8 cellular contexts compared by ENCODE assay signal in genomic region chr19:43934055-43934984, GRCh38. TPM values are rescaled to one million over a fixed set of nuclear protein-coding genes. Genes with fewer than 3 reads are reported as not detected.
A peak's percentile ranks its signal among the peaks of the same experiment; 100 is the strongest.
DNase-seq lines count a peak whose midpoint lies in the region; ATAC-seq lines count a peak whose summit lies in the region.

No MANE protein-coding gene starts in this region.

- intact Hi-C loops in aorta (cut with DNase I), result no loop called here

- peak overlapping the region in 1 of 2 donors; percentile 77 for H3K27ac ChIP-seq in aorta (ENCODE audit: low read depth in 1 of 2, low read length in 2 of 2)

- ATAC-seq in central memory CD8-positive, alpha-beta T cell (replicated peaks; ENCODE audit: extremely low read depth, poor library complexity, severe bottlenecking), result no peak
- no peak for ATAC-seq in memory B cell (ENCODE audit: low read depth)
- no peak for ATAC-seq in aorta (ENCODE audit: low FRiP score)

- H3K36me3 Mint-ChIP-seq in central memory CD8-positive, alpha-beta T cell (ENCODE audit: insufficient read depth), result peaks cover 20% of the 10 kb centered on the region
- peaks cover 28% of the 10 kb centered on the region for H3K36me3 Mint-ChIP-seq in memory B cell

- H3K4me1 Mint-ChIP-seq in central memory CD8-positive, alpha-beta T cell, result peaks cover 33% of the 10 kb centered on the region
- H3K4me1 Mint-ChIP-seq in memory B cell, result peaks cover 7% of the 10 kb centered on the region

- no peaks in the 10 kb centered on the region for H3K9me3 ChIP-seq in aorta (ENCODE audit: control insufficient read depth, low read length)

- no peaks in the 10 kb centered on the region for H3K9me3 Mint-ChIP-seq in central memory CD8-positive, alpha-beta T cell
- no peaks in the 10 kb centered on the region for H3K9me3 Mint-ChIP-seq in memory B cell

- no peaks in the 10 kb centered on the region for H3K4me1 ChIP-seq in aorta (ENCODE audit: control insufficient read depth in 1 of 2, insufficient read depth in 2 of 2, low read length in 2 of 2)

- DNase-seq in ELR (ENCODE audit: low read depth) (peak; percentile 18), M059J (ENCODE audit: low read depth) (peak; percentile 24), memory B cell (ENCODE audit: low spot score in 2 of 2) (no peak), aorta (no peak), NCI-H345 (lab: John Stamatoyannopoulos, UW) (no peak), ureter (ENCODE audit: low spot score) (no peak), activated gamma-delta T cell (lab: John Stamatoyannopoulos, UW) (no peak)
- no peak for DNase-seq in central memory CD8-positive, alpha-beta T cell (ENCODE audit: low spot score in 2 of 2)

- peak overlapping the region; percentile 86 for H3K27ac Mint-ChIP-seq in central memory CD8-positive, alpha-beta T cell (ENCODE audit: low read depth)
- peak overlapping the region; percentile 81 for H3K27ac Mint-ChIP-seq in memory B cell

- H3K27me3 ChIP-seq in aorta (ENCODE audit: control insufficient read depth in 1 of 2, insufficient read depth in 2 of 2, low read length in 1 of 2), result no peaks in the 10 kb centered on the region

- peak overlapping the region; percentile 88 for H3K4me3 Mint-ChIP-seq in central memory CD8-positive, alpha-beta T cell
- H3K4me3 Mint-ChIP-seq in memory B cell, result peak overlapping the region; percentile 93

- H3K36me3 ChIP-seq in aorta (ENCODE audit: control insufficient read depth in 1 of 2, insufficient read depth in 2 of 2, low read length in 1 of 2), result peaks cover 4 to 12% of the 10 kb centered on the region in 2 donors

- H3K27me3 Mint-ChIP-seq in central memory CD8-positive, alpha-beta T cell, result no peaks in the 10 kb centered on the region
- H3K27me3 Mint-ChIP-seq in memory B cell, result no peaks in the 10 kb centered on the region

- H3K4me3 ChIP-seq in aorta (ENCODE audit: low read length in 2 of 2), result peak overlapping the region; percentile 73 to 95

- 6 to 7% methylated on average over 15 of the region's 15 CpGs for WGBS in aorta, 2 donors

RNA-seq across cellular contexts. Expression of gene ZNF45, which starts 0.8 kb away (rescaled TPM):
- 11.2 and 18.8 TPM in 2 replicates for total RNA-seq in M059J (2014; rRNA removed; shearing (Covaris generic))
- 10 to 100 TPM; 14.3 to 18.5 TPM for total RNA-seq in aorta
- 1 to 10 TPM; 3.4 to 9.0 TPM for polyA plus RNA-seq in aorta
- total RNA-seq in ureter, result 15.9 TPM

RNA-seq across cellular contexts. Expression of gene ZNF221, which starts 16.7 kb away (rescaled TPM):
- total RNA-seq in M059J (2014; rRNA removed; shearing (Covaris generic)), result 3.6 and 7.2 TPM in 2 replicates
- 1 to 10 TPM; 5.9 to 8.8 TPM for total RNA-seq in aorta
- 1 to 10 TPM; 1.2 to 3.8 TPM for polyA plus RNA-seq in aorta
- total RNA-seq in ureter, result 6.8 TPM

RNA-seq across cellular contexts. Expression of gene ZNF155, which starts 49.7 kb away (rescaled TPM):
- 6.1 and 10.2 TPM in 2 replicates for total RNA-seq in M059J (2014; rRNA removed; shearing (Covaris generic))
- 10 to 100 TPM in 1 of 2 donors, 1 to 10 TPM in 1; 7.1 to 10.8 TPM for total RNA-seq in aorta
- polyA plus RNA-seq in aorta, result 1 to 10 TPM; 6.0 to 9.0 TPM
- total RNA-seq in ureter, result 9.1 TPM

RNA-seq across cellular contexts. Expression of gene ZNF404, which starts 50.6 kb away (rescaled TPM):
- 1.7 and 2.0 TPM in 2 replicates for total RNA-seq in M059J (2014; rRNA removed; shearing (Covaris generic))
- total RNA-seq in aorta (1 to 10 TPM; 1.6 to 4.2 TPM), ureter (4.8 TPM)
- polyA plus RNA-seq in aorta, result 1 to 10 TPM in 1 of 2 donors, under 1 TPM in 1; 0.90 to 1.6 TPM

Comparison
In these comparisons a context has a peak if more than half of its experiments do, and no peak if none do; other contexts are left out.
1. DNase-seq: peak in ELR (single experiment) and M059J (single experiment); none in central memory CD8-positive, alpha-beta T cell (0 of 2), memory B cell (0 of 2), aorta (0 of 2), NCI-H345 (single experiment), ureter (single experiment) and activated gamma-delta T cell (single experiment).